Comparison of ENCODE assay signal across 18 cellular contexts in genomic region chr12:108717243-108717642, GRCh38. TPM values are rescaled to one million over a fixed set of nuclear protein-coding genes. Genes with fewer than 3 reads are reported as not detected.
DNase-seq lines count a peak whose midpoint lies in the region; ATAC-seq, FAIRE-seq and TF ChIP-seq lines count a peak whose summit lies in the region.
"Had no signal": no experiment of that assay in that cellular context is flagged by ENCODE, and none has a peak within 500 bp of the region (broad histone marks: within the 10 kb centered on the region; RNA-seq: fewer than 3 reads in every experiment).

No MANE protein-coding gene starts in this region.

- H3K4me1 ChIP-seq in cardiac muscle cell (ENCODE audit: low read depth) (peaks cover 16% of the 10 kb centered on the region), K562 (replicated peaks in 1 of 2; ENCODE audit: control insufficient read depth in 2 of 2, insufficient read depth in 2 of 2, low read length in 2 of 2) (peaks cover 25 to 46% of the 10 kb centered on the region in 2 experiments), uterus (peaks cover 14 to 16% of the 10 kb centered on the region in 2 donors)
- H3K4me1 ChIP-seq in CD8-positive, alpha-beta memory T cell (ENCODE audit: insufficient read depth, low read length), result no peaks in the 10 kb centered on the region

- peaks cover 99% of the 10 kb centered on the region for H3K79me2 ChIP-seq in K562 (ENCODE audit: control insufficient read depth, insufficient read depth, low read length)

- H4K20me1 ChIP-seq in K562 (replicated peaks; ENCODE audit: control insufficient read depth, insufficient read depth, low read length), result peaks cover 10% of the 10 kb centered on the region; the same call in 1 of the 2 replicates

- no peak overlapping the region for H2AFZ ChIP-seq in K562 (ENCODE audit: low read depth, low read length)

- intact Hi-C loops in Right ventricle myocardium inferior (cut with DNase I) (no loop called here), K562 (cut with micrococcal nuclease) (no loop called here), uterus (cut with DNase I; ENCODE audit: low total_unique reads) (no loop called here)

- H3K9me3 Mint-ChIP-seq in neural crest cell, result no peaks in the 10 kb centered on the region
- no peaks in the 10 kb centered on the region for H3K9me3 Mint-ChIP-seq in CD8-positive, alpha-beta memory T cell
- H3K9me3 Mint-ChIP-seq: CD8-positive, alpha-beta T cell had no signal

- H3K9me3 ChIP-seq in cardiac muscle cell (ENCODE audit: low read depth) (no peaks in the 10 kb centered on the region), K562 (replicated peaks; ENCODE audit: control insufficient read depth, insufficient read depth, low read depth, low read length) (no peaks in the 10 kb centered on the region), uterus (no peaks in the 10 kb centered on the region)
- H3K9me3 ChIP-seq in CD8-positive, alpha-beta memory T cell (ENCODE audit: low read length), result no peaks in the 10 kb centered on the region

- TF ChIP-seq CTCF in cardiac muscle cell (IDR thresholded peaks at IDR 0.05; ENCODE audit: low read depth, low read length) (no peak), K562 (IDR thresholded peaks at IDR 0.05 in 2 of 3, conservative IDR thresholded peaks at IDR 0.05 in 1 of 3; ENCODE audit: insufficient read depth in 2 of 3, low read depth in 1 of 3, low read length in 3 of 3) (no peak), neural crest cell (conservative IDR thresholded peaks at IDR 0.05) (no peak), uterus (IDR thresholded peaks at IDR 0.05) (no peak)

- H3K36me3 Mint-ChIP-seq in neural crest cell (ENCODE audit: low read depth), result peaks cover 5% of the 10 kb centered on the region
- peaks cover 0 to 3% (median 2%) of the 10 kb centered on the region in 3 donors for H3K36me3 Mint-ChIP-seq in CD8-positive, alpha-beta memory T cell
- H3K36me3 Mint-ChIP-seq: CD8-positive, alpha-beta T cell had no signal

- CTCF ChIA-PET in K562 (lab: Yijun Ruan, JAX; ENCODE audit: low intra/inter-chr PET ratio), result no interaction called here
- CTCF ChIA-PET in CD8-positive, alpha-beta memory T cell (lab: Charles Lee), result no interaction called here

- H3K27ac ChIP-seq in cardiac muscle cell (peak overlapping the region; percentile 8), K562 (ENCODE audit: extremely low read depth, low read depth, low read length) (0 out of 3 replicates have a peak overlapping the region, but pooled peaks have one; percentile 14), uterus (peak overlapping the region; percentile 54 to 66)
- no peak overlapping the region for H3K27ac ChIP-seq in CD8-positive, alpha-beta memory T cell (ENCODE audit: low read depth, low read length)
- H3K27ac ChIP-seq: 22Rv1 had no signal

- no peaks in the 10 kb centered on the region for H3K27me3 Mint-ChIP-seq in neural crest cell (ENCODE audit: low read depth)
- no peaks in the 10 kb centered on the region for H3K27me3 Mint-ChIP-seq in CD8-positive, alpha-beta memory T cell

- in situ Hi-C loops in K562 (cut with MboI), result no loop called here

- no peaks in the 10 kb centered on the region for H3K36me3 ChIP-seq in cardiac muscle cell
- H3K36me3 ChIP-seq in K562 (ENCODE audit: control insufficient read depth, insufficient read depth, low read length), result peaks cover 25% of the 10 kb centered on the region
- no peaks in the 10 kb centered on the region for H3K36me3 ChIP-seq in uterus
- no peaks in the 10 kb centered on the region for H3K36me3 ChIP-seq in CD8-positive, alpha-beta memory T cell (ENCODE audit: insufficient read depth, low read length)

- H3K4me2 ChIP-seq in K562 (ENCODE audit: insufficient read depth, low read length), result no peak overlapping the region

- ATAC-seq in Right ventricle myocardium inferior (no peak), K562 (no peak)
- ATAC-seq: CD8-positive, alpha-beta T cell had no signal

- FAIRE-seq in K562 (lab: Jason Lieb, UNC), result no peak
- FAIRE-seq: D721Med, G401.6 had no signal

- POLR2A ChIA-PET in K562 (lab: Yijun Ruan, JAX), result interaction anchor here (0.7 to 6.2 kb wide), 3 partner anchors 13 to 21 kb away, joined by 3 to 52 read pairs (median 4); no protein-coding TSS in a partner anchor
- POLR2A ChIA-PET in CD8-positive, alpha-beta memory T cell (lab: Charles Lee), result no interaction called here

- H3K27me3 ChIP-seq in cardiac muscle cell (no peaks in the 10 kb centered on the region), K562 (ENCODE audit: control insufficient read depth in 2 of 2, insufficient read depth in 2 of 2, low read length in 2 of 2) (no peaks in the 10 kb centered on the region), uterus (no peaks in the 10 kb centered on the region)
- no peaks in the 10 kb centered on the region for H3K27me3 ChIP-seq in CD8-positive, alpha-beta memory T cell (ENCODE audit: insufficient read depth, low read length, poor library complexity, severe bottlenecking)

- no peak overlapping the region for H3K9ac ChIP-seq in K562 (ENCODE audit: insufficient read depth in 1 of 2, low read depth in 2 of 2, low read length in 2 of 2)

- no peak for DNase-seq in cardiac muscle cell (ENCODE audit: low read depth in 1 of 2, low spot score in 1 of 2)
- no peak for DNase-seq in Right ventricle myocardium inferior (ENCODE audit: missing footprints)
- DNase-seq in K562 (ENCODE audit: extremely low read depth in 1 of 4, low spot score in 3 of 4), result no peak
- no peak for DNase-seq in neural crest cell (ENCODE audit: low read depth, low spot score)
- DNase-seq in uterus, result no peak
- no peak for DNase-seq in DMS53 (lab: John Stamatoyannopoulos, UW)
- no peak for DNase-seq in CD8-positive, alpha-beta memory T cell
- no peak for DNase-seq in NCI-H510A (lab: John Stamatoyannopoulos, UW)
- DNase-seq: CD8-positive, alpha-beta T cell; DMS79 treated with DMSO at 0.1 percent for 48 hours; NCI-H187; NCI-H446 treated with DMSO at 0.1 percent for 48 hours; NCI-H748 treated with DMSO at 0.1 percent for 48 hours; OCI-M1; SIG-M5 had no signal

- TF ChIP-seq EP300 in K562 (IDR thresholded peaks at IDR 0.05; ENCODE audit: low read length), result no peak

- TF ChIP-seq RAD21 in K562 (CRISPR knock-in tag; conservative IDR thresholded peaks at IDR 0.05 in 1 of 2, IDR thresholded peaks at IDR 0.05 in 1 of 2), result no peak

- no TSS peak for BruUV-seq in K562 (replicated peaks; lab: Mats Ljungman, UMichigan)

- no peak overlapping the region for H3K4me3 Mint-ChIP-seq in neural crest cell
- H3K4me3 Mint-ChIP-seq in CD8-positive, alpha-beta memory T cell, result no peak overlapping the region
- H3K4me3 Mint-ChIP-seq: CD8-positive, alpha-beta T cell had no signal

- no peak overlapping the region for H3K4me3 ChIP-seq in cardiac muscle cell
- no peak overlapping the region for H3K4me3 ChIP-seq in K562
- no peak overlapping the region for H3K4me3 ChIP-seq in uterus
- H3K4me3 ChIP-seq in CD8-positive, alpha-beta memory T cell (ENCODE audit: low read length), result no peak overlapping the region

- peaks cover 2% of the 10 kb centered on the region for H3K9me1 ChIP-seq in K562 (ENCODE audit: control insufficient read depth, insufficient read depth, low read length)

- 89% methylated on average over 5 of the region's 5 CpGs for WGBS in K562 (ENCODE audit: insufficient coverage, low coverage, missing lambda C conversion rate)

- peak overlapping the region; percentile 81 for H3K27ac Mint-ChIP-seq in neural crest cell (ENCODE audit: unreplicated experiment)
- H3K27ac Mint-ChIP-seq in CD8-positive, alpha-beta memory T cell, result no peak overlapping the region
- H3K27ac Mint-ChIP-seq: CD8-positive, alpha-beta T cell had no signal

- no peak for TF ChIP-seq POLR2A in K562 (conservative IDR thresholded peaks at IDR 0.05)
- no peak for TF ChIP-seq POLR2A in uterus (IDR thresholded peaks at IDR 0.05)

- peaks cover 56% of the 10 kb centered on the region for H3K4me1 Mint-ChIP-seq in neural crest cell
- peaks cover 0 to 5% (median 0%) of the 10 kb centered on the region in 3 donors for H3K4me1 Mint-ChIP-seq in CD8-positive, alpha-beta memory T cell

TF ChIP-seq in K562, 482 proteins besides CTCF, POLR2A, EP300 and RAD21 (continues in another document):
- TF ChIP-seq SRSF3 (IDR thresholded peaks at IDR 0.05; ENCODE audit: insufficient read depth, low read length), result no peak
- TF ChIP-seq, protein P1, sequence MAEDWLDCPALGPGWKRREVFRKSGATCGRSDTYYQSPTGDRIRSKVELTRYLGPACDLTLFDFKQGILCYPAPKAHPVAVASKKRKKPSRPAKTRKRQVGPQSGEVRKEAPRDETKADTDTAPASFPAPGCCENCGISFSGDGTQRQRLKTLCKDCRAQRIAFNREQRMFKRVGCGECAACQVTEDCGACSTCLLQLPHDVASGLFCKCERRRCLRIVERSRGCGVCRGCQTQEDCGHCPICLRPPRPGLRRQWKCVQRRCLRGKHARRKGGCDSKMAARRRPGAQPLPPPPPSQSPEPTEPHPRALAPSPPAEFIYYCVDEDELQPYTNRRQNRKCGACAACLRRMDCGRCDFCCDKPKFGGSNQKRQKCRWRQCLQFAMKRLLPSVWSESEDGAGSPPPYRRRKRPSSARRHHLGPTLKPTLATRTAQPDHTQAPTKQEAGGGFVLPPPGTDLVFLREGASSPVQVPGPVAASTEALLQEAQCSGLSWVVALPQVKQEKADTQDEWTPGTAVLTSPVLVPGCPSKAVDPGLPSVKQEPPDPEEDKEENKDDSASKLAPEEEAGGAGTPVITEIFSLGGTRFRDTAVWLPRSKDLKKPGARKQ (CRISPR knock-in tag; IDR thresholded peaks at IDR 0.05), result no peak

RNA-seq across cellular contexts. Expression of gene CORO1C, which starts 14.1 kb away (rescaled TPM):
- total RNA-seq in cardiac muscle cell, result 48.0 and 65.4 TPM in 2 replicates
- polyA plus RNA-seq in cardiac muscle cell, result 67.5 and 72.5 TPM in 2 replicates
- total RNA-seq in Right ventricle myocardium inferior, result 76.4 TPM
- 275 and 365 TPM in 2 replicates for total RNA-seq in K562 (2011; cell fraction: chromatin; rRNA removed; ENCODE audit: low replicate concordance)
- 109 and 134 TPM in 2 replicates for total RNA-seq in K562 (2011; cell fraction: nucleolus; rRNA removed)
- 215 and 268 TPM in 2 replicates for total RNA-seq in K562 (2011; cell fraction: nucleoplasm; rRNA removed)
- total RNA-seq in K562 (2014; rRNA removed), result 118 and 123 TPM in 2 replicates
- 154 and 166 TPM in 2 replicates for total RNA-seq in K562 (2014; rRNA removed; fragmentation: Illumina TruSeq; extraction: Trizol)
- 141 and 147 TPM in 2 replicates for total RNA-seq in K562 (2015; rRNA removed; fragmentation: Illumina TruSeq; extraction: Trizol)
- total RNA-seq in K562 (2021), result 206 TPM in 2 replicates
- 265 and 280 TPM in 2 replicates for polyA plus RNA-seq in K562 (2011; rRNA removed)
- 140 and 201 TPM in 2 replicates for polyA plus RNA-seq in K562 (2011; cell fraction: cytosol; rRNA removed)
- polyA plus RNA-seq in K562 (2011; cell fraction: nucleus; rRNA removed), result 132 and 151 TPM in 2 replicates
- polyA plus RNA-seq in K562 (2012), result 106 and 126 TPM in 2 replicates
- polyA plus RNA-seq in K562 (2014; fragmentation: Illumina TruSeq; extraction: Trizol), result 142 and 159 TPM in 2 replicates
- 10 to 100 TPM; 55.2 to 68.6 TPM for polyA plus RNA-seq in K562 (2014; fragmentation: Nextera tagmentation; extraction: Ambion mirVana)
- polyA plus RNA-seq in K562 (2014; rRNA removed), result 125 and 150 TPM in 2 replicates
- polyA minus RNA-seq in K562 (2011; rRNA and poly(A)+ RNA removed), result 667 and 775 TPM in 2 replicates
- polyA minus RNA-seq in K562 (2011; cell fraction: cytosol; rRNA and poly(A)+ RNA removed), result 210 and 245 TPM in 2 replicates
- 85.0 and 160 TPM in 2 replicates for polyA minus RNA-seq in K562 (2011; cell fraction: nucleus; rRNA and poly(A)+ RNA removed)
- total RNA-seq in neural crest cell, result 171 and 175 TPM in 2 replicates
- total RNA-seq in uterus, result 100 to 1,000 TPM; 129 to 357 (median 235) TPM
- total RNA-seq in CD8-positive, alpha-beta memory T cell, result 10 to 100 TPM; 45.8 to 49.1 TPM
- 10.5 TPM for polyA plus RNA-seq in CD8-positive, alpha-beta memory T cell
